Comparison of ENCODE assay signal across 1 cellular context in genomic region chr13:70390064-70390463, GRCh38.
TF ChIP-seq lines count a peak whose summit lies in the region.

No MANE protein-coding gene starts in this region.

TF ChIP-seq in HEK293, 187 proteins besides CTCF, POLR2A, EP300 and RAD21 (continued from another document):
- TF ChIP-seq GLIS2 (tag by site-specific recombination; IDR thresholded peaks at IDR 0.05) (no peak), ZNF624 (tag by site-specific recombination; IDR thresholded peaks at IDR 0.05) (no peak), SCRT1 (tag by site-specific recombination; IDR thresholded peaks at IDR 0.05; ENCODE audit: borderline replicate concordance) (no peak), PRDM1 (tag by site-specific recombination; IDR thresholded peaks at IDR 0.05) (no peak), GLI4 (tag by site-specific recombination; IDR thresholded peaks at IDR 0.05) (no peak), ZNF366 (tag by site-specific recombination; conservative IDR thresholded peaks at IDR 0.05) (no peak), ZNF2 (tag by site-specific recombination; IDR thresholded peaks at IDR 0.05) (no peak), ZNF311 (tag by site-specific recombination; IDR thresholded peaks at IDR 0.05; ENCODE audit: borderline replicate concordance) (no peak), ZNF654 (tag by site-specific recombination; IDR thresholded peaks at IDR 0.05; ENCODE audit: low read depth) (no peak), ZNF133 (tag by site-specific recombination; IDR thresholded peaks at IDR 0.05) (no peak), ZNF548 (tag by site-specific recombination; IDR thresholded peaks at IDR 0.05) (no peak), ZSCAN5A (tag by site-specific recombination; IDR thresholded peaks at IDR 0.05) (no peak), ZSCAN4 (tag by site-specific recombination; IDR thresholded peaks at IDR 0.05) (no peak), ZNF747 (tag by site-specific recombination; IDR thresholded peaks at IDR 0.05) (no peak), ZBTB49 (tag by site-specific recombination; IDR thresholded peaks at IDR 0.05; ENCODE audit: low read depth) (no peak), ZNF138 (tag by site-specific recombination; IDR thresholded peaks at IDR 0.05; ENCODE audit: borderline replicate concordance) (peak; percentile 78; the same call in 1 of the 2 replicates), ZBTB11 (tag by site-specific recombination; conservative IDR thresholded peaks at IDR 0.05; ENCODE audit: low read depth) (0 out of 2 replicates have a peak, but pooled peaks have one; percentile 41), ZNF623 (tag by site-specific recombination; IDR thresholded peaks at IDR 0.05) (peak; percentile 18; the same call in 1 of the 2 replicates), ZNF146 (tag by site-specific recombination; IDR thresholded peaks at IDR 0.05) (no peak), MZF1 (tag by site-specific recombination; IDR thresholded peaks at IDR 0.05; ENCODE audit: borderline replicate concordance) (no peak), ZBTB20 (tag by site-specific recombination; IDR thresholded peaks at IDR 0.05) (no peak), GLIS1 (tag by site-specific recombination; IDR thresholded peaks at IDR 0.05) (no peak), ZNF280C (tag by site-specific recombination; IDR thresholded peaks at IDR 0.05) (no peak), ZNF148 (tag by site-specific recombination; IDR thresholded peaks at IDR 0.05; ENCODE audit: borderline replicate concordance) (no peak), ZSCAN16 (tag by site-specific recombination; IDR thresholded peaks at IDR 0.05) (no peak), ZBTB1 (tag by site-specific recombination; IDR thresholded peaks at IDR 0.05) (no peak), ZNF394 (tag by site-specific recombination; IDR thresholded peaks at IDR 0.05; ENCODE audit: borderline replicate concordance) (peak; percentile 65; the same call in 1 of the 2 replicates), ZNF555 (tag by site-specific recombination; conservative IDR thresholded peaks at IDR 0.05) (peak; percentile 52), ZNF518A (tag by site-specific recombination; conservative IDR thresholded peaks at IDR 0.05; ENCODE audit: low read depth) (peak; percentile 67; the same call in 1 of the 2 replicates), ZFP3 (tag by site-specific recombination; IDR thresholded peaks at IDR 0.05; ENCODE audit: low read depth) (no peak)
- TF ChIP-seq, protein P1, sequence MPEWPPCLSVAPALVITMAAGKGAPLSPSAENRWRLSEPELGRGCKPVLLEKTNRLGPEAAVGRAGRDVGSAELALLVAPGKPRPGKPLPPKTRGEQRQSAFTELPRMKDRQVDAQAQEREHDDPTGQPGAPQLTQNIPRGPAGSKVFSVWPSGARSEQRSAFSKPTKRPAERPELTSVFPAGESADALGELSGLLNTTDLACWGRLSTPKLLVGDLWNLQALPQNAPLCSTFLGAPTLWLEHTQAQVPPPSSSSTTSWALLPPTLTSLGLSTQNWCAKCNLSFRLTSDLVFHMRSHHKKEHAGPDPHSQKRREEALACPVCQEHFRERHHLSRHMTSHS (tag by site-specific recombination; IDR thresholded peaks at IDR 0.05), result no peak
- TF ChIP-seq, protein P2, sequence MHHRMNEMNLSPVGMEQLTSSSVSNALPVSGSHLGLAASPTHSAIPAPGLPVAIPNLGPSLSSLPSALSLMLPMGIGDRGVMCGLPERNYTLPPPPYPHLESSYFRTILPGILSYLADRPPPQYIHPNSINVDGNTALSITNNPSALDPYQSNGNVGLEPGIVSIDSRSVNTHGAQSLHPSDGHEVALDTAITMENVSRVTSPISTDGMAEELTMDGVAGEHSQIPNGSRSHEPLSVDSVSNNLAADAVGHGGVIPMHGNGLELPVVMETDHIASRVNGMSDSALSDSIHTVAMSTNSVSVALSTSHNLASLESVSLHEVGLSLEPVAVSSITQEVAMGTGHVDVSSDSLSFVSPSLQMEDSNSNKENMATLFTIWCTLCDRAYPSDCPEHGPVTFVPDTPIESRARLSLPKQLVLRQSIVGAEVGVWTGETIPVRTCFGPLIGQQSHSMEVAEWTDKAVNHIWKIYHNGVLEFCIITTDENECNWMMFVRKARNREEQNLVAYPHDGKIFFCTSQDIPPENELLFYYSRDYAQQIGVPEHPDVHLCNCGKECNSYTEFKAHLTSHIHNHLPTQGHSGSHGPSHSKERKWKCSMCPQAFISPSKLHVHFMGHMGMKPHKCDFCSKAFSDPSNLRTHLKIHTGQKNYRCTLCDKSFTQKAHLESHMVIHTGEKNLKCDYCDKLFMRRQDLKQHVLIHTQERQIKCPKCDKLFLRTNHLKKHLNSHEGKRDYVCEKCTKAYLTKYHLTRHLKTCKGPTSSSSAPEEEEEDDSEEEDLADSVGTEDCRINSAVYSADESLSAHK (tag by site-specific recombination; IDR thresholded peaks at IDR 0.05), result no peak
